Comparison of ENCODE assay signal across 23 cellular contexts in the genomic region with DNA sequence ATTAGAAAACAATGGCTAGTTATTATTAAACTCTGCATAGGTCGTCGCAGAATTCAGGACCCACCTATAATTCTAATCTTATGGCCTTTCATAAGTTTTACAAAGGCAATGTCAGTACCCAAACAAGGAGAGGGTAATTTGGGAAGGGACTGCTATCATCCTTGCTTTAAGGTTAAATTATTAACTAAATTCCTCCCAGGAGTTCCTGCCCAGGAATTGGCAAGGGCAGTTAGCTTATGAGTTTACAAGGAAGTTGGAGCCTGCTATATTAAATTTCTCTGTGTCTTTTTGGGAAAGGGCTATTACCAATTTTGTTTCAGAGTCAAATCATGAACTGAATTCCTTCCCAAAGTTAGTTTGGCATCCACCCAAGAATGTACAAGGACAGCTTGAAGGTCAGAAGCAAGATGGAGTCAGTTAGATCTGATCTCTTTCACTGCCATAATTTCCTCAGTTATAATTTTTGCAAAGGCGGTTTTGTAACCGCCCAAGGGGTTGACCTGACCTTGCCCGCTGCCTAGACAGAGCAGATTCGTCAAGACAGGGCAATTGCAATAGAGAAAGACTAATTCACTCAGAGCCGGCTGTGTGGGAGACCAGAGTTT. TPM values are rescaled to one million over a fixed set of nuclear protein-coding genes. Genes with fewer than 3 reads are reported as not detected.
DNase-seq lines count a peak whose midpoint lies in the region; ATAC-seq, FAIRE-seq and TF ChIP-seq lines count a peak whose summit lies in the region.
"Had no signal": no experiment of that assay in that cellular context is flagged by ENCODE, and none has a peak within 500 bp of the region (broad histone marks: within the 10 kb centered on the region; RNA-seq: fewer than 3 reads in every experiment).

No MANE protein-coding gene starts in this region.

- H2AFZ ChIP-seq in GM23338 (peak overlapping the region; percentile 99; the same call in 1 of the 2 replicates), K562 (ENCODE audit: low read depth, low read length) (0 out of 2 replicates have a peak overlapping the region, but pooled peaks have one; percentile 4)
- H2AFZ ChIP-seq: GM23248 had no signal

- no peak for FAIRE-seq in K562 (lab: Jason Lieb, UNC)
- FAIRE-seq in pancreas (lab: Jason Lieb, UNC) = no peak
- FAIRE-seq: G401.6, GM12891, GM19239, H54 had no signal

- TF ChIP-seq POLR2A in K562 (conservative IDR thresholded peaks at IDR 0.05) = no peak

- no peak for ATAC-seq in GM23338
- ATAC-seq in K562 = no peak
- peak; percentile 54 for ATAC-seq in left colon
- ATAC-seq in pancreas = peak in 3 of 4 donors; percentile 30 to 53 (median 47)
- ATAC-seq in GM21528 (IDR thresholded peaks at IDR 0.05; ENCODE audit: low FRiP score, unreplicated experiment) = no peak
- ATAC-seq: CD8-positive, alpha-beta T cell had no signal

- no peak overlapping the region for H3K4me3 Mint-ChIP-seq in GM23338
- H3K4me3 Mint-ChIP-seq: CD14-positive monocyte; CD8-positive, alpha-beta T cell had no signal

- peaks cover 6% of the 10 kb centered on the region for H3K9me3 Mint-ChIP-seq in GM23338
- H3K9me3 Mint-ChIP-seq: CD8-positive, alpha-beta T cell had no signal

- BruUV-seq in K562 (replicated peaks; lab: Mats Ljungman, UMichigan) = no TSS peak

- H3K27ac Mint-ChIP-seq in GM23338 = no peak overlapping the region
- H3K27ac Mint-ChIP-seq: CD14-positive monocyte; CD8-positive, alpha-beta T cell had no signal

- H3K4me1 ChIP-seq in GM23338 (ENCODE audit: insufficient read depth) = peaks cover 9% of the 10 kb centered on the region
- peaks cover 0 to 7% of the 10 kb centered on the region in 2 experiments; a peak in 2 of 5 replicates for H3K4me1 ChIP-seq in K562 (replicated peaks in 1 of 2; ENCODE audit: control insufficient read depth in 2 of 2, insufficient read depth in 2 of 2, low read length in 2 of 2)
- H3K4me1 ChIP-seq in pancreas = no peaks in the 10 kb centered on the region
- H3K4me1 ChIP-seq: BLaER1 had no signal

- no peaks in the 10 kb centered on the region for H3K4me1 Mint-ChIP-seq in GM23338

- TF ChIP-seq CTCF in GM23338 (conservative IDR thresholded peaks at IDR 0.05; ENCODE audit: low read depth in 2 of 2) (no peak), K562 (IDR thresholded peaks at IDR 0.05 in 2 of 3, conservative IDR thresholded peaks at IDR 0.05 in 1 of 3; ENCODE audit: insufficient read depth in 2 of 3, low read depth in 1 of 3, low read length in 3 of 3) (no peak), pancreas (IDR thresholded peaks at IDR 0.05) (no peak)

- H3K36me3 Mint-ChIP-seq in GM23338 (ENCODE audit: low read depth) = no peaks in the 10 kb centered on the region; the same call in 2 of the 3 replicates
- H3K36me3 Mint-ChIP-seq: CD8-positive, alpha-beta T cell had no signal

- H4K20me1 ChIP-seq in GM23338 (replicated peaks; ENCODE audit: insufficient read depth) (no peaks in the 10 kb centered on the region), K562 (replicated peaks; ENCODE audit: control insufficient read depth, insufficient read depth, low read length) (no peaks in the 10 kb centered on the region)
- H4K20me1 ChIP-seq: BLaER1 had no signal

- H3K9ac ChIP-seq in K562 (ENCODE audit: insufficient read depth in 1 of 2, low read depth in 2 of 2, low read length in 2 of 2) = no peak overlapping the region
- H3K9ac ChIP-seq: BLaER1, GM23248 had no signal

- H3K4me2 ChIP-seq in GM23338 (no peak overlapping the region), K562 (ENCODE audit: insufficient read depth, low read length) (no peak overlapping the region)
- H3K4me2 ChIP-seq: BLaER1 had no signal

- H3K36me3 ChIP-seq in GM23338 (ENCODE audit: insufficient read depth) = no peaks in the 10 kb centered on the region
- H3K36me3 ChIP-seq in K562 (ENCODE audit: control insufficient read depth, insufficient read depth, low read length) = no peaks in the 10 kb centered on the region
- H3K36me3 ChIP-seq in pancreas = no peaks in the 10 kb centered on the region
- H3K36me3 ChIP-seq: BLaER1 had no signal

- 0 out of 2 replicates have a peak, but pooled peaks cover 4% of the 10 kb centered on the region for H3K9me2 ChIP-seq in GM23338 (ENCODE audit: insufficient read depth)

- no peaks in the 10 kb centered on the region for H3K79me2 ChIP-seq in GM23338 (replicated peaks; ENCODE audit: insufficient read depth)
- H3K79me2 ChIP-seq in K562 (ENCODE audit: control insufficient read depth, insufficient read depth, low read length) = no peaks in the 10 kb centered on the region

- 0 out of 2 replicates have a peak, but pooled peaks cover 2% of the 10 kb centered on the region for H3F3A ChIP-seq in GM23338 (replicated peaks; ENCODE audit: low read depth)

- H3K9me3 ChIP-seq in K562 (replicated peaks; ENCODE audit: control insufficient read depth, insufficient read depth, low read depth, low read length) (0 out of 2 replicates have a peak, but pooled peaks cover 5% of the 10 kb centered on the region), pancreas (no peaks in the 10 kb centered on the region)

- POLR2A ChIA-PET in K562 (lab: Yijun Ruan, JAX) = interaction anchor here (0.7 kb wide), 1 partner anchor 87 kb away, joined by 3 read pairs; no protein-coding TSS in a partner anchor

- WGBS in K562 (ENCODE audit: insufficient coverage, low coverage, missing lambda C conversion rate) = 28% methylated on average over 7 of the region's 7 CpGs
- WGBS in pancreas, 2 donors = 52 to 56% methylated on average over 7 of the region's 7 CpGs

- H3K27ac ChIP-seq in GM23338 (ENCODE audit: low read depth) (no peak overlapping the region), K562 (ENCODE audit: extremely low read depth, low read depth, low read length) (no peak overlapping the region), pancreas (peak overlapping the region in 1 of 4 donors; percentile 42)
- H3K27ac ChIP-seq: BLaER1, GM23248, HL-60 had no signal

- H3K27me3 ChIP-seq in GM23338 (ENCODE audit: insufficient read depth) (no peaks in the 10 kb centered on the region), K562 (ENCODE audit: control insufficient read depth in 2 of 2, insufficient read depth in 2 of 2, low read length in 2 of 2) (peaks cover 0 to 19% of the 10 kb centered on the region in 2 experiments; a peak in 2 of 5 replicates), pancreas (no peaks in the 10 kb centered on the region)
- H3K27me3 ChIP-seq: BLaER1 had no signal

- TF ChIP-seq EP300 in K562 (IDR thresholded peaks at IDR 0.05; ENCODE audit: low read length) = no peak

- no peak for TF ChIP-seq RAD21 in K562 (CRISPR knock-in tag; conservative IDR thresholded peaks at IDR 0.05 in 1 of 2, IDR thresholded peaks at IDR 0.05 in 1 of 2)

- H3K4me3 ChIP-seq in GM23338 (no peak overlapping the region), K562 (no peak overlapping the region), pancreas (no peak overlapping the region)
- H3K4me3 ChIP-seq: BLaER1, GM23248 had no signal

- DNase-seq in GM23338 (ENCODE audit: low spot score) (no peak), K562 (ENCODE audit: extremely low read depth in 1 of 4, low spot score in 3 of 4) (no peak), left colon (no peak), pancreas (peak in 1 of 6 donors; percentile 9), NCI-H345 (lab: John Stamatoyannopoulos, UW) (no peak), islet precursor cell (no peak), NCI-H2196 (lab: John Stamatoyannopoulos, UW; ENCODE audit: unreplicated experiment) (no peak)
- DNase-seq: 8988T; Calu3; CD8-positive, alpha-beta T cell; GM23248; HCEC 1CT had no signal

- peaks cover 6% of the 10 kb centered on the region for H3K27me3 Mint-ChIP-seq in GM23338 (ENCODE audit: insufficient read depth, low read depth, poor library complexity)

- in situ Hi-C loops in K562 (cut with MboI) = no loop called here

- H3K9me1 ChIP-seq in K562 (ENCODE audit: control insufficient read depth, insufficient read depth, low read length) = no peaks in the 10 kb centered on the region

- intact Hi-C loops in K562 (cut with micrococcal nuclease) (no loop called here), left colon (cut with DNase I, micrococcal nuclease) (no loop called here), pancreas (cut with DNase I) (no loop called here)

- CTCF ChIA-PET in K562 (lab: Yijun Ruan, JAX; ENCODE audit: low intra/inter-chr PET ratio) = no interaction called here

RNA-seq across cellular contexts. Expression of a gene that starts 45.3 kb away (rescaled TPM):
- total RNA-seq in GM23338 (2014; rRNA removed; shearing (Covaris generic)) = 11.1 and 11.5 TPM in 2 replicates
- polyA plus RNA-seq in GM23338 (2016; fragmentation: Nextera tagmentation; extraction: Ambion mirVana) (2.3 and 4.2 TPM in 2 replicates), K562 (2011; rRNA removed) (not detected in 2 replicates), K562 (2014; fragmentation: Illumina TruSeq; extraction: Trizol) (not detected in 2 replicates), K562 (2014; fragmentation: Nextera tagmentation; extraction: Ambion mirVana) (not detected), K562 (2014; rRNA removed) (not detected in 2 replicates), pancreas (1 to 10 TPM in 1 of 2 donors, under 1 TPM in 1; 0.99 to 3.9 TPM)
- not detected in 2 replicates for total RNA-seq in K562 (2011; cell fraction: chromatin; rRNA removed; ENCODE audit: low replicate concordance)
- not detected in 2 replicates for total RNA-seq in K562 (2011; cell fraction: nucleolus; rRNA removed)
- total RNA-seq in K562 (2011; cell fraction: nucleoplasm; rRNA removed) = not detected in 2 replicates
- total RNA-seq in K562 (2014; rRNA removed) (not detected in 2 replicates), K562 (2014; rRNA removed; fragmentation: Illumina TruSeq; extraction: Trizol) (not detected in 2 replicates), K562 (2015; rRNA removed; fragmentation: Illumina TruSeq; extraction: Trizol) (not detected in 2 replicates), K562 (2021) (not detected in 2 replicates), left colon (under 1 TPM; 0.70 to 0.73 TPM), pancreas (1 to 10 TPM in 3 of 6 donors, under 1 TPM in 3; 0.35 to 2.8 (median 0.96) TPM)
- 0.01 TPM in 1 of 2 replicates, not detected in the other for polyA plus RNA-seq in K562 (2011; cell fraction: cytosol; rRNA removed)
- polyA plus RNA-seq in K562 (2011; cell fraction: nucleus; rRNA removed) = not detected in 2 replicates
- polyA plus RNA-seq in K562 (2012) = not detected in 2 replicates
- not detected in 2 replicates for polyA minus RNA-seq in K562 (2011; rRNA and poly(A)+ RNA removed)
- polyA minus RNA-seq in K562 (2011; cell fraction: cytosol; rRNA and poly(A)+ RNA removed) = not detected in 2 replicates
- not detected in 2 replicates for polyA minus RNA-seq in K562 (2011; cell fraction: nucleus; rRNA and poly(A)+ RNA removed)
- total RNA-seq: A673; Calu3; CD8-positive, alpha-beta T cell; GM23248; HT1080 had no signal
- polyA plus RNA-seq: AG04450, CD14-positive monocyte had no signal

RNA-seq across cellular contexts. Expression of a gene that starts 50.4 kb away (rescaled TPM):
- total RNA-seq in GM23338 (2014; rRNA removed; shearing (Covaris generic)) = 48.9 and 54.3 TPM in 2 replicates
- polyA plus RNA-seq in GM23338 (2016; fragmentation: Nextera tagmentation; extraction: Ambion mirVana) (32.8 and 34.4 TPM in 2 replicates), K562 (2011; rRNA removed) (47.8 and 50.6 TPM in 2 replicates), K562 (2014; fragmentation: Illumina TruSeq; extraction: Trizol) (40.3 and 44.4 TPM in 2 replicates), K562 (2014; fragmentation: Nextera tagmentation; extraction: Ambion mirVana) (1 to 10 TPM; 8.2 to 9.9 TPM), K562 (2014; rRNA removed) (37.6 and 37.8 TPM in 2 replicates), pancreas (10 to 100 TPM; 14.0 to 20.6 TPM)
- total RNA-seq in K562 (2011; cell fraction: chromatin; rRNA removed; ENCODE audit: low replicate concordance) = 172 and 205 TPM in 2 replicates
- total RNA-seq in K562 (2011; cell fraction: nucleolus; rRNA removed) = 108 and 109 TPM in 2 replicates
- 116 and 119 TPM in 2 replicates for total RNA-seq in K562 (2011; cell fraction: nucleoplasm; rRNA removed)
- total RNA-seq in K562 (2014; rRNA removed) (32.4 and 35.3 TPM in 2 replicates), K562 (2014; rRNA removed; fragmentation: Illumina TruSeq; extraction: Trizol) (28.5 and 30.4 TPM in 2 replicates), K562 (2015; rRNA removed; fragmentation: Illumina TruSeq; extraction: Trizol) (32.0 and 33.3 TPM in 2 replicates), K562 (2021) (40.6 and 44.9 TPM in 2 replicates), left colon (10 to 100 TPM; 38.1 to 44.5 TPM), pancreas (10 to 100 TPM; 11.5 to 20.8 (median 13.0) TPM)
- polyA plus RNA-seq in K562 (2011; cell fraction: cytosol; rRNA removed) = 48.0 and 51.9 TPM in 2 replicates
- 85.4 and 122 TPM in 2 replicates for polyA plus RNA-seq in K562 (2011; cell fraction: nucleus; rRNA removed)
- 45.5 and 57.8 TPM in 2 replicates for polyA plus RNA-seq in K562 (2012)
- polyA minus RNA-seq in K562 (2011; rRNA and poly(A)+ RNA removed) = 51.9 and 65.7 TPM in 2 replicates
- polyA minus RNA-seq in K562 (2011; cell fraction: cytosol; rRNA and poly(A)+ RNA removed) = 27.6 and 28.7 TPM in 2 replicates
- 28.7 and 48.8 TPM in 2 replicates for polyA minus RNA-seq in K562 (2011; cell fraction: nucleus; rRNA and poly(A)+ RNA removed)

Comparison
In these comparisons a context has a peak if more than half of its experiments do, and no peak if none do; other contexts are left out.
1. ATAC-seq: peak in left colon (single experiment) and pancreas (3 of 4); none in GM23338 (single experiment), K562 (single experiment) and GM21528 (single experiment).